8 cellular contexts compared by ENCODE assay signal in the genomic region with DNA sequence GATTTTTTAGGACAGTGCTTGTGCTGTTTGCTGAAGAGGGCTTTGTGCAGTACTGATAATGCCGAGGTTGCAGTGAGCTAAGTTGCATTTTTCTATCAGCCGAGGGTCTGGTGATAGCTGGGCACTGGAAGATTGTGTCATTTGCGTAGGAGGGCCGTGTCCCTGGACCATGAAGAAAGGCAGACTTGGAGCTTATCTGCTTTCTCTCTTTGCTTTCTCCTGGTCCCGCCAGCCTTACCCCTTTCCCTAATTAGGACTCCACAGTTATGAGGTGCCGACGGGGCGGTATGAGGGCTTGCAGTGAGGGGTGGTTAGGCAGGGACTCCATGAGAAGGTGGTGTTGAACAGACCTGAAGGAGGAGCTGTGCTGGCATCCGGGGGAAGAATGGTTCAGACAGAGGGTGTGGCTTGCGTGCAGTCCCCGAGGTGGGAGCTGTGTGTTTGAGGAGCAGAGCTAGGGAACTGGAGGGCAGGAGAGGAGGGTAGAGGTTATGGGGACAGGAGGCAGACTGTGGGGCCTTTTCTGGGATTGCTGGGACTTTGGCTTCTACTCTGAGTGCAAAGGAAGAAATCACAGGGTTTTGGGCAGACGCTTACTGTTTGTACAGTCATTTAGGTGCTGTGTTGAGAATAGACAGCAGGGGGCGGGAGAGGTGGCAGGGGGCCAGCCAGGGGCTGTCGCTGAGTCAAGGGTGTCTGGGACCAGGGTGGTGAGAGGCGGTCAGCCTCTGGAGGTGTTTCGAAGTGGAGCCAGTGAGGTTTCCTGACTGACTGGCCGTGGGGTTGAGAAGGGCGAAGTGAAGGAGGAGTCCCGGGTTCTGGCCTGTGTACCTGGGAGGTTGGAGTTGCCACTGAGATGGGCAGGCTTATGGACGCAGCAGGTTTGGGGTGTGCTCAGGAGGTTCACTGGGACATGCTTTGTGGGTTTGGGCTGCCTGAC. TPM values are rescaled to one million over a fixed set of nuclear protein-coding genes. Genes with fewer than 3 reads are reported as not detected.
DNase-seq lines count a peak whose midpoint lies in the region; ATAC-seq and TF ChIP-seq lines count a peak whose summit lies in the region.

No MANE protein-coding gene starts in this region.

- no peak overlapping the region for H3K4me3 Mint-ChIP-seq in chondrocyte (ENCODE audit: unreplicated experiment)

- no peak overlapping the region for H2BK15ac ChIP-seq in mesenchymal stem cell (ENCODE audit: low read depth, poor library complexity, severe bottlenecking)

- H2AK5ac ChIP-seq in mesenchymal stem cell (ENCODE audit: low read length, severe bottlenecking) = peak overlapping the region; percentile 88

- H3K36me3 ChIP-seq in mesenchymal stem cell (ENCODE audit: control insufficient read depth in 1 of 2, insufficient read depth in 2 of 2, low read depth in 1 of 2, low read length in 2 of 2) = no peaks in the 10 kb centered on the region

- no peak overlapping the region for H4K8ac ChIP-seq in mesenchymal stem cell (ENCODE audit: low read length)

- peak; percentile 85 for ATAC-seq in GM19438 (IDR thresholded peaks at IDR 0.05; ENCODE audit: low read depth, unreplicated experiment)

- H4K91ac ChIP-seq in mesenchymal stem cell (ENCODE audit: low read length) = no peak overlapping the region

- no peak overlapping the region for H3K4me2 ChIP-seq in mesenchymal stem cell (ENCODE audit: low read length, poor library complexity, severe bottlenecking)

- H3K9ac ChIP-seq in mesenchymal stem cell (ENCODE audit: low read length) = peak overlapping the region; percentile 53

- no peaks in the 10 kb centered on the region for H3K27me3 Mint-ChIP-seq in chondrocyte (ENCODE audit: low read depth)

- peak; percentile 81 for TF ChIP-seq CTCF in chondrocyte (IDR thresholded peaks at IDR 0.05)

- peaks cover 18% of the 10 kb centered on the region for H3K4me1 Mint-ChIP-seq in chondrocyte (ENCODE audit: low read depth)

- no peak overlapping the region for H3K23ac ChIP-seq in mesenchymal stem cell (ENCODE audit: low read length in 2 of 2)

- no peak overlapping the region for H2AFZ ChIP-seq in mesenchymal stem cell (ENCODE audit: low read depth, low read length)

- no peaks in the 10 kb centered on the region for H3K79me1 ChIP-seq in mesenchymal stem cell (replicated peaks; ENCODE audit: low read length, poor library complexity, severe bottlenecking)

- DNase-seq in AG08396 (ENCODE audit: low spot score) = peak; percentile 84
- DNase-seq in LHCN-M2 (ENCODE audit: low read depth) = peak; percentile 33
- peak; percentile 48 to 56 for DNase-seq in activated CD4-positive, alpha-beta T cell treated with anti-CD3 and anti-CD28 coated beads for 24 hours (ENCODE audit: low read depth in 2 of 2)
- no peak for DNase-seq in chondrocyte (ENCODE audit: low spot score)
- DNase-seq in mesenchymal stem cell = peak; percentile 38
- peak; percentile 50 to 54 for DNase-seq in stimulated activated CD8-positive, alpha-beta memory T cell treated with anti-CD3 and anti-CD28 coated beads, Interleukin-4, amount 100 ng/mL, for 1 hour (ENCODE audit: low read depth in 2 of 2, low spot score in 1 of 2)
- DNase-seq in SHP77 (lab: John Stamatoyannopoulos, UW) = no peak

- peaks cover 0 to 7% of the 10 kb centered on the region in 2 experiments for H3K27me3 ChIP-seq in mesenchymal stem cell (ENCODE audit: control insufficient read depth in 1 of 2, insufficient read depth in 1 of 2, low read length in 2 of 2)

- H2BK120ac ChIP-seq in mesenchymal stem cell (ENCODE audit: low read depth, low read length) = no peak overlapping the region

- peaks cover 18% of the 10 kb centered on the region for H3K4me1 ChIP-seq in mesenchymal stem cell (ENCODE audit: control insufficient read depth, insufficient read depth, low read depth, low read length)

- H3K9me3 Mint-ChIP-seq in chondrocyte (ENCODE audit: low read depth) = no peaks in the 10 kb centered on the region

- 70% methylated on average over 19 of the region's 20 CpGs for WGBS in mesenchymal stem cell

- H2BK12ac ChIP-seq in mesenchymal stem cell (ENCODE audit: low read length in 2 of 2) = no peak overlapping the region

- peak overlapping the region in 1 of 2 experiments; percentile 12 for H3K14ac ChIP-seq in mesenchymal stem cell (ENCODE audit: low read length in 2 of 2)

- H3K9me3 ChIP-seq in mesenchymal stem cell (ENCODE audit: control insufficient read depth, low read length) = no peaks in the 10 kb centered on the region

- H3K36me3 Mint-ChIP-seq in chondrocyte (ENCODE audit: low read depth) = no peaks in the 10 kb centered on the region

- peak overlapping the region in 1 of 2 experiments; percentile 61 for H3K4me3 ChIP-seq in mesenchymal stem cell (ENCODE audit: insufficient read depth in 1 of 2, low read depth in 1 of 2, low read length in 2 of 2)

- no peak overlapping the region for H3K27ac ChIP-seq in mesenchymal stem cell (ENCODE audit: low read length, poor library complexity, severe bottlenecking)

- no peak overlapping the region for H3K27ac Mint-ChIP-seq in chondrocyte (ENCODE audit: unreplicated experiment)

- H3K18ac ChIP-seq in mesenchymal stem cell (ENCODE audit: low read depth in 1 of 2, low read length in 2 of 2) = no peak overlapping the region

- H2BK5ac ChIP-seq in mesenchymal stem cell (ENCODE audit: low read depth, low read length, poor library complexity, severe bottlenecking) = no peak overlapping the region

- no peak overlapping the region for H3K4ac ChIP-seq in mesenchymal stem cell (ENCODE audit: low read depth in 1 of 2, low read length in 2 of 2)

RNA-seq across cellular contexts. Expression of a gene that starts 43.4 kb away (rescaled TPM):
- total RNA-seq in LHCN-M2 (2014; rRNA removed) (not detected in 2 replicates), chondrocyte (not detected in 3 replicates)
- not detected for polyA plus RNA-seq in LHCN-M2 (2012)
- not detected for polyA plus RNA-seq in mesenchymal stem cell (2013, experiment 1 of 2)
- not detected for polyA plus RNA-seq in mesenchymal stem cell (2013, experiment 2 of 2)

Comparison
In these comparisons a context has a peak if more than half of its experiments do, and no peak if none do; other contexts are left out.
1. DNase-seq: peak in AG08396 (single experiment), LHCN-M2 (single experiment), activated CD4-positive, alpha-beta T cell treated with anti-CD3 and anti-CD28 coated beads for 24 hours (2 of 2), mesenchymal stem cell (single experiment) and stimulated activated CD8-positive, alpha-beta memory T cell treated with anti-CD3 and anti-CD28 coated beads, Interleukin-4, amount 100 ng/mL, for 1 hour (2 of 2); none in chondrocyte (single experiment) and SHP77 (0 of 2).